In the genomic region with DNA sequence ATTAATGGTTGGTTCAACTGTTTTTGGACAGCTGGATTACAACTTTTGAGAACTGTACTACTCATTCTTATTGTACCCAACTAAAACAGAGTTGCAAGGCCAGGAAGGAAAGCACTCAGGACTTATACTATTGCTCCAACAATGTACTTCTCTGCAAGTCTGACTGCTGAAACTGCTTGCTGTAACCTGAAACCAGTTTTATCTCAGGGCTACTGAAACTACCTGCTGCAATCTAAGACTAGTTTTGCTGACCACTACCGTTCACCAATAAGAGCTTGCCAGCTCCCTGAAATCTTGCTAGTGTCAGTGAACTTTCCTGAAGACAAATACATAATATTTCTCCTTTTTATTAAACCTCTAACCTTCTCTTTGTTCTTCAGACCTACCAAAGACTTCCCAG, we compare ENCODE assay signal across 29 cellular contexts.
A peak's percentile ranks its signal among the peaks of the same experiment; 100 is the strongest.
DNase-seq lines count a peak whose midpoint lies in the region; ATAC-seq, FAIRE-seq and TF ChIP-seq lines count a peak whose summit lies in the region.
"Had no signal": no experiment of that assay in that cellular context is flagged by ENCODE, and none has a peak within 500 bp of the region (broad histone marks: within the 10 kb centered on the region; RNA-seq: fewer than 3 reads in every experiment).

No MANE protein-coding gene starts in this region.

- H3K9me3 Mint-ChIP-seq in progenitor cell of endocrine pancreas (ENCODE audit: low read depth), result peaks cover 5% of the 10 kb centered on the region
- H3K9me3 Mint-ChIP-seq in natural killer cell treated with Interleukin-12 subunit alpha and Interleukin-12 subunit beta and Interleukin-15 and Interleukin-18, amount 100 ng/mL, for 72 hours, result no peaks in the 10 kb centered on the region
- H3K9me3 Mint-ChIP-seq: HFFc6 had no signal

- H3K36me3 ChIP-seq in bronchial epithelial cell (ENCODE audit: control insufficient read depth, insufficient read depth, low read length), result no peaks in the 10 kb centered on the region
- H3K36me3 ChIP-seq: MG63 had no signal

- TF ChIP-seq CTCF in bronchial epithelial cell (IDR thresholded peaks at IDR 0.05; ENCODE audit: insufficient read depth, low read length, severe bottlenecking) (no peak), progenitor cell of endocrine pancreas (IDR thresholded peaks at IDR 0.05; ENCODE audit: unreplicated experiment) (no peak)

- peak overlapping the region; percentile 8 for H3K27ac Mint-ChIP-seq in progenitor cell of endocrine pancreas
- no peak overlapping the region for H3K27ac Mint-ChIP-seq in natural killer cell treated with Interleukin-12 subunit alpha and Interleukin-12 subunit beta and Interleukin-15 and Interleukin-18, amount 100 ng/mL, for 72 hours
- H3K27ac Mint-ChIP-seq: activated T-helper 1 cell treated with anti-CD3 and anti-CD28 coated beads, Interleukin-12 subunit alpha, Interleukin-12 subunit beta, Interleukin-2, Interleukin-4 antibody, amounts not matched to agents 30 ng/mL and 10 ng/mL and 1 ng/mL, durations not matched to agents 14 hours and 24 hours and 36 hours; B cell; CD8-positive, alpha-beta memory T cell; HFFc6; IgD-negative memory B cell; type B pancreatic cell; WTC11 had no signal

- no peaks in the 10 kb centered on the region for H3K36me3 Mint-ChIP-seq in progenitor cell of endocrine pancreas (ENCODE audit: insufficient read depth)
- H3K36me3 Mint-ChIP-seq in natural killer cell treated with Interleukin-12 subunit alpha and Interleukin-12 subunit beta and Interleukin-15 and Interleukin-18, amount 100 ng/mL, for 72 hours, result peaks cover 1% of the 10 kb centered on the region
- H3K36me3 Mint-ChIP-seq: CD8-positive, alpha-beta memory T cell; type B pancreatic cell had no signal

- no peak overlapping the region for H3K4me3 ChIP-seq in bronchial epithelial cell (ENCODE audit: low read depth, low read length)
- H3K4me3 ChIP-seq: MG63 had no signal

- no peak for ATAC-seq in natural killer cell treated with Interleukin-12 subunit alpha and Interleukin-12 subunit beta and Interleukin-15 and Interleukin-18, amount 100 ng/mL, for 72 hours
- ATAC-seq: left lobe of liver, WTC11 had no signal

- in situ Hi-C loops in KBM-7 (cut with MboI; ENCODE audit: low pct_unique_long_range_greater_than_20kb, low sequenced_read_pairs), result no loop called here

- H3K4me3 Mint-ChIP-seq in progenitor cell of endocrine pancreas (ENCODE audit: low read depth), result no peak overlapping the region
- H3K4me3 Mint-ChIP-seq in natural killer cell treated with Interleukin-12 subunit alpha and Interleukin-12 subunit beta and Interleukin-15 and Interleukin-18, amount 100 ng/mL, for 72 hours, result no peak overlapping the region
- H3K4me3 Mint-ChIP-seq: activated T-helper 1 cell treated with anti-CD3 and anti-CD28 coated beads, Interleukin-12 subunit alpha, Interleukin-12 subunit beta, Interleukin-2, Interleukin-4 antibody, amounts not matched to agents 30 ng/mL and 10 ng/mL and 1 ng/mL, durations not matched to agents 14 hours and 24 hours and 36 hours; B cell; CD8-positive, alpha-beta memory T cell; HFFc6; IgD-negative memory B cell; type B pancreatic cell; WTC11 had no signal

- FAIRE-seq in bronchial epithelial cell (lab: Jason Lieb, UNC), result no peak
- FAIRE-seq: A204.1, GM19239 had no signal

- DNase-seq in NCI-H2029 treated with DMSO at 0.1 percent for 48 hours (lab: John Stamatoyannopoulos, UW) (peak; percentile 6), NCI-H2029 (lab: John Stamatoyannopoulos, UW) (no peak), NCI-H510A treated with DMSO at 0.1 percent for 48 hours (lab: John Stamatoyannopoulos, UW) (peak; percentile 83), bronchial epithelial cell (ENCODE audit: low read depth) (peak; percentile 50), progenitor cell of endocrine pancreas (ENCODE audit: low spot score, unreplicated experiment) (no peak), KBM-7 (no peak)
- DNase-seq in NK-92 treated with Interleukin-12 subunit alpha and Interleukin-12 subunit beta, amount 100 ng/mL, for 24 hours (lab: John Stamatoyannopoulos, UW), result no peak
- no peak for DNase-seq in natural killer cell treated with Interleukin-12 subunit alpha and Interleukin-12 subunit beta and Interleukin-15 and Interleukin-18, amount 100 ng/mL, for 72 hours (ENCODE audit: low spot score)
- DNase-seq: activated CD4-positive, alpha-beta T cell treated with anti-CD3 and anti-CD28 coated beads, Interleukin-2, amount 50 U/mL, for 4 hours; activated naive CD4-positive, alpha-beta T cell treated with anti-CD3 and anti-CD28 coated beads, Interleukin-2, amount 50 U/mL, for 16 hours; anterior cingulate cortex; CD8-positive, alpha-beta memory T cell; cerebellar nuclear complex; DND-41; head of caudate nucleus; HFFc6; mesenchymal stem cell; MG63; NCI-H146; retina; T-helper 9 cell had no signal

- H3K27me3 Mint-ChIP-seq in progenitor cell of endocrine pancreas, result peaks cover 3% of the 10 kb centered on the region
- H3K27me3 Mint-ChIP-seq in natural killer cell treated with Interleukin-12 subunit alpha and Interleukin-12 subunit beta and Interleukin-15 and Interleukin-18, amount 100 ng/mL, for 72 hours, result peaks cover 9 to 14% of the 10 kb centered on the region in 2 donors

- H3K4me1 Mint-ChIP-seq in progenitor cell of endocrine pancreas (ENCODE audit: low read depth), result peaks cover 2% of the 10 kb centered on the region
- H3K4me1 Mint-ChIP-seq in natural killer cell treated with Interleukin-12 subunit alpha and Interleukin-12 subunit beta and Interleukin-15 and Interleukin-18, amount 100 ng/mL, for 72 hours (ENCODE audit: low read depth in 2 of 2), result no peaks in the 10 kb centered on the region
- H3K4me1 Mint-ChIP-seq: B cell; CD8-positive, alpha-beta memory T cell; IgD-negative memory B cell; WTC11 had no signal

- H3K27me3 ChIP-seq in bronchial epithelial cell (ENCODE audit: control insufficient read depth, insufficient read depth, low read length), result peaks cover 8% of the 10 kb centered on the region

Comparison
In these comparisons a context has a peak if more than half of its experiments do, and no peak if none do; other contexts are left out.
1. DNase-seq: peak in NCI-H2029 treated with DMSO at 0.1 percent for 48 hours (single experiment), NCI-H510A treated with DMSO at 0.1 percent for 48 hours (single experiment) and bronchial epithelial cell (single experiment); none in NCI-H2029 (single experiment), progenitor cell of endocrine pancreas (single experiment), NK-92 treated with Interleukin-12 subunit alpha and Interleukin-12 subunit beta, amount 100 ng/mL, for 24 hours (single experiment), natural killer cell treated with Interleukin-12 subunit alpha and Interleukin-12 subunit beta and Interleukin-15 and Interleukin-18, amount 100 ng/mL, for 72 hours (single experiment) and KBM-7 (single experiment).